In the genomic region with DNA sequence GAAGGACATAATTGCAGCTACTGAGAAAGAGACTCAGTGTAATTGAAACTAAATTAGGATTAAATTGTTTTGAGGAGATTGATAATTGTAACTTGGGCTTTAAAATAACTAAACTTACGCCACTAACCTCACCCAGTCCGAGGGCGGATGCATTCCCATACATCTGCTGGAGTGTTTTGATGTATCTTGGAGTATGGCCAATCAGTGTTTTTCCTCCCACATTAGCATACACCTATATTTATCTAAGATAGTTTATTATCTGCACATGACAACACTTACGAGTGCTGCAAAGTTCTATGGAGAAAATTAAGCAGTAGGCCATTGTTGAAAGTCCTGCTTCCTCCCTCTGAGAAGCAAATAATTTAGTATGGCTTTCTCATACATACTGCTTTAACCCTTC, we compare ENCODE assay signal across 30 cellular contexts.
"Had no signal": no experiment of that assay in that cellular context is flagged by ENCODE, and none has a peak within 500 bp of the region (broad histone marks: within the 10 kb centered on the region; RNA-seq: fewer than 3 reads in every experiment).

No MANE protein-coding gene starts in this region.

- H3K27ac ChIP-seq: heart left ventricle, left ventricle myocardium inferior, pancreas, prostate gland, stomach, thoracic aorta, tibial artery, upper lobe of right lung had no signal

- H3K36me3 ChIP-seq: heart left ventricle, left ventricle myocardium inferior, pancreas, prostate gland, stomach, thoracic aorta, tibial artery, upper lobe of right lung had no signal

- ATAC-seq: heart left ventricle; naive thymus-derived CD4-positive, alpha-beta T cell; natural killer cell treated with Interleukin-12 subunit alpha and Interleukin-12 subunit beta and Interleukin-15 and Interleukin-18, amount 100 ng/mL, for 72 hours; right cardiac atrium; sciatic nerve; stimulated activated memory B cell treated with anti-CD40 and anti-IgM and Interleukin-4, amounts not matched to agents 10 μg/mL and 1 μg/mL and 100 μg/mL, for 72 hours; stimulated activated naive CD8-positive, alpha-beta T cell treated with anti-CD3 and anti-CD28 coated beads, Interleukin-15, Interleukin-2, amounts not matched to agents 100 U/mL and 50 U/mL, for 24 hours; upper lobe of right lung had no signal

- H3K9me3 ChIP-seq: left ventricle myocardium inferior, pancreas, prostate gland, stomach, thoracic aorta, tibial artery, upper lobe of right lung had no signal

- DNase-seq: heart left ventricle; hypothalamus; immature natural killer cell; kidney; left ventricle myocardium inferior; mesendoderm; naive thymus-derived CD4-positive, alpha-beta T cell; nucleus accumbens; pancreas; posterior cingulate gyrus; retina; right cardiac atrium; stimulated activated CD4-positive, alpha-beta T cell treated with anti-CD3 and anti-CD28 coated beads, Interleukin-1b, Interleukin-23, amount 100 ng/mL, for 48 hours; stimulated activated CD4-positive, alpha-beta T cell treated with anti-CD3 and anti-CD28 coated beads, Interleukin-2, amount 100 ng/mL, for 48 hours; stimulated activated CD4-positive, alpha-beta T cell treated with anti-CD3 and anti-CD28 coated beads, Interleukin-4, amount 100 ng/mL, for 4 hours; stimulated activated CD8-positive, alpha-beta memory T cell treated with anti-CD3 and anti-CD28 coated beads, Interleukin-4, amount 100 ng/mL, for 48 hours; stimulated activated naive CD8-positive, alpha-beta T cell treated with anti-CD3 and anti-CD28 coated beads, Interleukin-15, Interleukin-2, amounts not matched to agents 100 U/mL and 50 U/mL, for 24 hours; stomach; tibial artery; trophoblast cell; upper lobe of right lung had no signal

- H3K4me1 ChIP-seq: left ventricle myocardium inferior, prostate gland, tibial artery, upper lobe of right lung had no signal

- H3K4me3 ChIP-seq: heart left ventricle, left ventricle myocardium inferior, lung, pancreas, prostate gland, skin epidermis, stomach, thoracic aorta, tibial artery, upper lobe of right lung had no signal

- H3K27me3 ChIP-seq: heart left ventricle, pancreas, stomach, tibial artery, upper lobe of right lung had no signal

- FAIRE-seq: islet of Langerhans, kidney, pancreas, urothelium cell line had no signal
